16 cellular contexts compared by ENCODE assay signal in genomic region chr2:111196435-111196834, GRCh38.
"Had no signal": no experiment of that assay in that cellular context is flagged by ENCODE, and none has a peak within 500 bp of the region (broad histone marks: within the 10 kb centered on the region; RNA-seq: fewer than 3 reads in every experiment).

No MANE protein-coding gene starts in this region.

- H3K36me3 Mint-ChIP-seq: activated naive CD4-positive, alpha-beta T cell treated with anti-CD3 and anti-CD28 coated beads, Interleukin-2, amount 50 U/mL, for 72 hours had no signal

- H3K4me3 Mint-ChIP-seq: activated T-cell treated with anti-CD3 and anti-CD28 coated beads, Interleukin-2, amount 50 U/mL, for 4 hours; nephron had no signal

- H3K9me3 Mint-ChIP-seq: activated naive CD4-positive, alpha-beta T cell treated with anti-CD3 and anti-CD28 coated beads, Interleukin-2, amount 50 U/mL, for 72 hours; activated T-cell treated with anti-CD3 and anti-CD28 coated beads, Interleukin-2, amount 50 U/mL, for 4 hours; nephron had no signal

- FAIRE-seq: small intestine had no signal

- DNase-seq: activated CD4-positive, alpha-beta T cell treated with anti-CD3 and anti-CD28 coated beads, Interleukin-2, amount 50 U/mL, for 1 hour; activated effector memory CD4-positive, alpha-beta T cell treated with Interleukin-2 at 50 U/mL for 16 hours; activated T-cell treated with anti-CD3 and anti-CD28 coated beads, Interleukin-2, amount 50 U/mL, for 4 hours; amniotic stem cell; central memory CD4-positive, alpha-beta T cell; effector CD8-positive, alpha-beta T cell; left ventricle myocardium inferior; mesenchymal stem cell; right cardiac atrium; small intestine; stimulated activated CD4-positive, alpha-beta T cell treated with anti-CD3 and anti-CD28 coated beads, Interleukin-4, amount 100 ng/mL, for 24 hours; stimulated activated naive CD8-positive, alpha-beta T cell treated with anti-CD3 and anti-CD28 coated beads, Interleukin-15, Interleukin-2, amounts not matched to agents 100 U/mL and 50 U/mL, for 24 hours; transverse colon had no signal

- H3K27ac Mint-ChIP-seq: activated naive CD4-positive, alpha-beta T cell treated with anti-CD3 and anti-CD28 coated beads, Interleukin-2, amount 50 U/mL, for 72 hours; nephron; progenitor cell of endocrine pancreas had no signal

- ATAC-seq: activated naive CD4-positive, alpha-beta T cell treated with anti-CD3 and anti-CD28 coated beads, Interleukin-2, amount 50 U/mL, for 72 hours; activated T-cell treated with anti-CD3 and anti-CD28 coated beads, Interleukin-2, amount 50 U/mL, for 4 hours; right cardiac atrium; stimulated activated naive CD8-positive, alpha-beta T cell treated with anti-CD3 and anti-CD28 coated beads, Interleukin-15, Interleukin-2, amounts not matched to agents 100 U/mL and 50 U/mL, for 24 hours had no signal
